ENCODE assay signal across 1 cellular context in genomic region chr1:77926561-77927357, GRCh38.
TF ChIP-seq lines count a peak whose summit lies in the region.

No MANE protein-coding gene starts in this region.

TF ChIP-seq in IMR-90, 13 proteins besides CTCF, POLR2A, EP300 and RAD21 (continued from another document):
- TF ChIP-seq USF2 (IDR thresholded peaks at IDR 0.05; ENCODE audit: low read depth, low read length) (no peak), RFX5 (IDR thresholded peaks at IDR 0.05; ENCODE audit: low read depth, low read length) (no peak)
